Comparison of ENCODE assay signal across 11 cellular contexts in the genomic region with DNA sequence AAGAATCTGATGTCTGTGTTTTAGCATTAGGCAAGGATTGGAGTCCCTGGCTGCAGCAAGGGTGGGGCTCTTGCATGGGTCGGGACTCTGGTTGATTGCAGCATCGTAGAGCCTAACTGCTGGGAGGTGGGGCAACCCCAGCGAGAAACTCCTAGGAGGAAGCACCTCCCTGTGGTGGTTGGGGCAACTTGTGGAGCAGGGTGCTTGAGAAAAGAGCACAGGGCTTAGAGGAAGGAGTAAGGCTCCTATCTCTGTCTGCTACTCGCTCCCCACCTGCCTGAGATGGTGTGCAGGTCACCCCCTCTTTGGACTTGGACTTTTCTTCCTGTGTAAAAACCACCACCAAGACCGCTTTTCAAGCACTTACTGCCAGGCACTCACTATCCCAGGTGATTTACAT. TPM values are rescaled to one million over a fixed set of nuclear protein-coding genes. Genes with fewer than 3 reads are reported as not detected.
DNase-seq lines count a peak whose midpoint lies in the region; ATAC-seq, FAIRE-seq and TF ChIP-seq lines count a peak whose summit lies in the region.
"Had no signal": no experiment of that assay in that cellular context is flagged by ENCODE, and none has a peak within 500 bp of the region (broad histone marks: within the 10 kb centered on the region; RNA-seq: fewer than 3 reads in every experiment).

No MANE protein-coding gene starts in this region.

- no peaks in the 10 kb centered on the region for H3K9me2 ChIP-seq in GM23338 (ENCODE audit: insufficient read depth)

- H3K27ac ChIP-seq in GM23338 (ENCODE audit: low read depth) = no peak overlapping the region
- no peak overlapping the region for H3K27ac ChIP-seq in gastroesophageal sphincter
- peak overlapping the region; percentile 2 to 41 for H3K27ac ChIP-seq in small intestine (ENCODE audit: low read depth in 1 of 2, low read length in 1 of 2)

- peaks cover 3% of the 10 kb centered on the region; the same call in 1 of the 2 replicates for H3K36me3 ChIP-seq in GM23338 (ENCODE audit: insufficient read depth)
- peaks cover 0 to 9% of the 10 kb centered on the region in 2 donors for H3K36me3 ChIP-seq in gastroesophageal sphincter
- H3K36me3 ChIP-seq in small intestine (ENCODE audit: control insufficient read depth in 2 of 2, insufficient read depth in 2 of 2, low read length in 2 of 2) = no peaks in the 10 kb centered on the region

- TF ChIP-seq EP300 in gastroesophageal sphincter (IDR thresholded peaks at IDR 0.05) = no peak

- POLR2A ChIA-PET in GM10248 (lab: Yijun Ruan, JAX) = no interaction called here

- H3F3A ChIP-seq in GM23338 (replicated peaks; ENCODE audit: low read depth) = peaks cover 16% of the 10 kb centered on the region

- peaks cover 45% of the 10 kb centered on the region for H3K4me1 Mint-ChIP-seq in GM23338

- ATAC-seq in GM23338 (peak; percentile 37), gastroesophageal sphincter (peak; percentile 93), GM19023 (IDR thresholded peaks at IDR 0.05; ENCODE audit: unreplicated experiment) (no peak), GM19452 (IDR thresholded peaks at IDR 0.05; ENCODE audit: unreplicated experiment) (no peak), GM21360 (IDR thresholded peaks at IDR 0.05; ENCODE audit: unreplicated experiment) (no peak)

- no peak for FAIRE-seq in small intestine (lab: Jason Lieb, UNC)

- peak; percentile 44 for DNase-seq in GM23338 (ENCODE audit: low spot score)
- peak; percentile 94 for DNase-seq in SKM-1 (lab: John Stamatoyannopoulos, UW; ENCODE audit: unreplicated experiment)
- peak; percentile 84 for DNase-seq in small intestine
- no peak for DNase-seq in GM10248 (ENCODE audit: extremely low spot score)
- DNase-seq: EL, NCI-H510A treated with DMSO at 0.1 percent for 48 hours had no signal

- no peak overlapping the region for H3K4me3 Mint-ChIP-seq in GM23338
- H3K4me3 Mint-ChIP-seq: activated naive CD8-positive, alpha-beta T cell had no signal

- H4K20me1 ChIP-seq in GM23338 (replicated peaks; ENCODE audit: insufficient read depth) = peaks cover 65% of the 10 kb centered on the region

- H3K27ac Mint-ChIP-seq in GM23338 = no peak overlapping the region
- H3K27ac Mint-ChIP-seq: activated naive CD8-positive, alpha-beta T cell had no signal

- no peaks in the 10 kb centered on the region for H3K9me3 Mint-ChIP-seq in GM23338

- H3K4me1 ChIP-seq in GM23338 (ENCODE audit: insufficient read depth) = peaks cover 53% of the 10 kb centered on the region
- peaks cover 0 to 52% (median 18%) of the 10 kb centered on the region in 3 donors for H3K4me1 ChIP-seq in gastroesophageal sphincter
- H3K4me1 ChIP-seq in small intestine (ENCODE audit: control insufficient read depth in 2 of 2, insufficient read depth in 1 of 2, low read depth in 1 of 2, low read length in 1 of 2) = peaks cover 5 to 7% of the 10 kb centered on the region in 2 donors

- H3K27me3 Mint-ChIP-seq in GM23338 (ENCODE audit: insufficient read depth, low read depth, poor library complexity) = peaks cover 12% of the 10 kb centered on the region
- H3K27me3 Mint-ChIP-seq: activated naive CD8-positive, alpha-beta T cell had no signal

- TF ChIP-seq POLR2A in gastroesophageal sphincter (IDR thresholded peaks at IDR 0.05) = no peak

- no peaks in the 10 kb centered on the region for H3K27me3 ChIP-seq in GM23338 (ENCODE audit: insufficient read depth)
- H3K27me3 ChIP-seq in gastroesophageal sphincter = no peaks in the 10 kb centered on the region
- no peaks in the 10 kb centered on the region for H3K27me3 ChIP-seq in small intestine (ENCODE audit: control insufficient read depth in 2 of 2, insufficient read depth in 2 of 2, low read length in 2 of 2)

- no peak overlapping the region for H2AFZ ChIP-seq in GM23338

- CTCF ChIA-PET in GM10248 (lab: Yijun Ruan, JAX) = interaction anchor here (2.0 kb wide), 1 partner anchor 10 kb away, joined by 5 read pairs; no protein-coding TSS in a partner anchor

- H3K36me3 Mint-ChIP-seq in GM23338 (ENCODE audit: low read depth) = peaks cover 13% of the 10 kb centered on the region; the same call in 2 of the 3 replicates

- TF ChIP-seq CTCF in GM23338 (conservative IDR thresholded peaks at IDR 0.05; ENCODE audit: low read depth in 2 of 2) (no peak), gastroesophageal sphincter (IDR thresholded peaks at IDR 0.05) (no peak), GM10248 (IDR thresholded peaks at IDR 0.05; ENCODE audit: control extremely low read depth, extremely low read depth, low read depth, missing control alignments) (no peak)

- no peak overlapping the region; the same call in 1 of the 2 replicates for H3K4me2 ChIP-seq in GM23338

- peaks cover 100% of the 10 kb centered on the region for H3K79me2 ChIP-seq in GM23338 (replicated peaks; ENCODE audit: insufficient read depth)

- WGBS in gastroesophageal sphincter (ENCODE audit: low coverage in 1 of 2), 2 donors = 45 to 51% methylated on average over 5 of the region's 5 CpGs
- 23 to 47% (median 42%) methylated on average over 5 of the region's 5 CpGs for WGBS in small intestine, 3 donors

- H3K4me3 ChIP-seq in GM23338 (no peak overlapping the region), gastroesophageal sphincter (no peak overlapping the region), small intestine (ENCODE audit: low read depth in 1 of 2, low read length in 2 of 2) (no peak overlapping the region)

- H3K9me3 ChIP-seq in gastroesophageal sphincter (no peaks in the 10 kb centered on the region), small intestine (ENCODE audit: control insufficient read depth, low read depth) (no peaks in the 10 kb centered on the region)

TF ChIP-seq in GM23338, 12 proteins besides CTCF, POLR2A, EP300 and RAD21:
- TF ChIP-seq EZH2 (IDR thresholded peaks at IDR 0.05; ENCODE audit: low read depth, unreplicated experiment) (no peak), NANOG (IDR thresholded peaks at IDR 0.05; ENCODE audit: borderline replicate concordance) (no peak), STAT1 (IDR thresholded peaks at IDR 0.05; ENCODE audit: unreplicated experiment) (no peak), JUNB (IDR thresholded peaks at IDR 0.05; ENCODE audit: unreplicated experiment) (no peak), ZNF114 (CRISPR knock-in tag; IDR thresholded peaks at IDR 0.05) (no peak), REST (IDR thresholded peaks at IDR 0.05; ENCODE audit: unreplicated experiment) (no peak), CREB1 (CRISPR knock-in tag; IDR thresholded peaks at IDR 0.05; ENCODE audit: low read depth) (no peak), ZNF331 (CRISPR knock-in tag; IDR thresholded peaks at IDR 0.05; ENCODE audit: low read depth) (no peak)

RNA-seq across cellular contexts. Expression of gene SREBF2, which starts 15.6 kb away (rescaled TPM):
- 147 and 163 TPM in 2 replicates for total RNA-seq in GM23338 (2014; rRNA removed; shearing (Covaris generic))
- polyA plus RNA-seq in GM23338 (2016; fragmentation: Nextera tagmentation; extraction: Ambion mirVana) (48.7 and 49.8 TPM in 2 replicates), small intestine (10 to 100 TPM; 14.1 to 81.2 (median 15.0) TPM)
- 100 to 1,000 TPM in 1 of 4 donors, 10 to 100 TPM in 3; 39.7 to 101 (median 58.8) TPM for total RNA-seq in gastroesophageal sphincter

RNA-seq across cellular contexts. Expression of gene CCDC134, which starts 48.0 kb away (rescaled TPM):
- 21.0 and 24.5 TPM in 2 replicates for total RNA-seq in GM23338 (2014; rRNA removed; shearing (Covaris generic))
- 2.7 and 4.2 TPM in 2 replicates for polyA plus RNA-seq in GM23338 (2016; fragmentation: Nextera tagmentation; extraction: Ambion mirVana)
- 1 to 10 TPM; 3.8 to 8.9 (median 5.4) TPM for total RNA-seq in gastroesophageal sphincter
- polyA plus RNA-seq in small intestine = 1 to 10 TPM; 2.2 to 4.9 (median 2.4) TPM

Comparison
In these comparisons a context has a peak if more than half of its experiments do, and no peak if none do; other contexts are left out.
1. ATAC-seq: peak in GM23338 (single experiment) and gastroesophageal sphincter (single experiment); none in GM19023 (single experiment), GM19452 (single experiment) and GM21360 (single experiment).
2. H3K27ac ChIP-seq: peak in small intestine (2 of 2); none in GM23338 (single experiment) and gastroesophageal sphincter (0 of 4).